Comparison of ENCODE assay signal across 8 cellular contexts in the genomic region with DNA sequence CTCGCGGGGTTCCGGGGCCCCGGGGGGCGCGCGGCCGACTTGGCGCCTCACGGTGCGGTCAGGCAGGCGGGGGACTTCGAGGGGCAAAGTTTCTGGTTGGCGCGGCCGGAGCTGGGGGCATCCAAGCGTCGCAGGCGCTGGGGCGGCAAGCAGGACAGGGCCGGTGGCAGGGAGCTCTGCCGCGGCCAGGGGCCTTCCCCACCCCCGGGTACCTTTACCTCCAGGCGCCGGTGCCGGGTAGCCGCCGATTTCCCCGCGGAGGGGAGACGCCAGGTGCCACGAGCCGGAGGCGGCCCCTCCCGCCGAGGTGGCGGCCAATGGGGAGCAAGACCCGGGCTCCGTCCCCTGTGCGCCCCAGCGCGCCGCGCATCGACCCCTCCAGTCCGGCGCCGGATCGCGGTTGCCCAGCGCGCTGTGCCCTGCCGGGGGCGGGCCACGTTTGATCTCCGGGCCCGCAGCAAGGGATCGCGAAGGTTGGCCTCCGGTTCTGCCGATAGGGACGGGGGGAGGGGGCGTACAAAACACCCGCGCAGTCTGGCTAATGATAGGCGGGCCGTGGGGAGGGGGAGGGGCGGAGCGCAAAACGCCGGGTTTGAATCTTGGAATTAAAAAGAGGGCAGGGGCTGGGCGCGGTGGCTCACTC. TPM values are rescaled to one million over a fixed set of nuclear protein-coding genes. Genes with fewer than 3 reads are reported as not detected.
A peak's percentile ranks its signal among the peaks of the same experiment; 100 is the strongest.
DNase-seq lines count a peak whose midpoint lies in the region; ATAC-seq and TF ChIP-seq lines count a peak whose summit lies in the region.

TSS of gene ST8SIA5 (minus strand) at position 495 of the 643 bp plus-strand sequence. CDS start 545 bp downstream, outside the sequence.

- H3K4me3 Mint-ChIP-seq in activated T-cell treated with anti-CD3 and anti-CD28 coated beads, Interleukin-2, amount 50 U/mL, for 72 hours, result peak within 1 kb of the TSS; percentile 77 to 80

- H3K4me1 ChIP-seq in iPS-15b (ENCODE audit: control insufficient read depth, insufficient read depth, low read length), result no peaks in the 10 kb centered on the region
- peaks cover 0 to 23% (median 18%) of the 10 kb centered on the region in 4 donors for H3K4me1 ChIP-seq in tibial artery

- H3K4me3 ChIP-seq in iPS-15b (ENCODE audit: low read depth, low read length) (peak within 1 kb of the TSS; percentile 43), tibial artery (peak within 1 kb of the TSS; percentile 16 to 35)

- peaks cover 57% of the 10 kb centered on the region for H3K27me3 ChIP-seq in iPS-15b (ENCODE audit: control insufficient read depth, insufficient read depth, low read length)
- H3K27me3 ChIP-seq in tibial artery, result peaks cover 0 to 60% of the 10 kb centered on the region in 2 donors

- intact Hi-C loops in tibial artery (cut with DNase I; ENCODE audit: low total_unique reads), result no loop called here

- H3K27me3 Mint-ChIP-seq in activated T-cell treated with anti-CD3 and anti-CD28 coated beads, Interleukin-2, amount 50 U/mL, for 72 hours (ENCODE audit: low read depth), result peaks cover 87% of the 10 kb centered on the region

- no peaks in the 10 kb centered on the region for H3K36me3 ChIP-seq in iPS-15b (ENCODE audit: control insufficient read depth, insufficient read depth, low read length)
- no peaks in the 10 kb centered on the region for H3K36me3 ChIP-seq in tibial artery

- H3K9ac ChIP-seq in iPS-15b (ENCODE audit: low read depth, low read length), result no peak within 1 kb of the TSS

- peaks cover 26% of the 10 kb centered on the region for H3K4me1 Mint-ChIP-seq in activated T-cell treated with anti-CD3 and anti-CD28 coated beads, Interleukin-2, amount 50 U/mL, for 72 hours (ENCODE audit: low read depth)

- peak; percentile 94 for DNase-seq in COR-L47 (lab: John Stamatoyannopoulos, UW)
- DNase-seq in activated T-cell treated with anti-CD3 and anti-CD28 coated beads, Interleukin-2, amount 50 U/mL, for 72 hours, result peak; percentile 7 to 12
- DNase-seq in tibial artery, result no peak

- no peak within 1 kb of the TSS for H3K27ac Mint-ChIP-seq in activated T-cell treated with anti-CD3 and anti-CD28 coated beads, Interleukin-2, amount 50 U/mL, for 72 hours

- no peaks in the 10 kb centered on the region for H3K9me3 ChIP-seq in iPS-15b (ENCODE audit: control insufficient read depth, insufficient read depth, low read length)
- H3K9me3 ChIP-seq in tibial artery, result no peaks in the 10 kb centered on the region

- ATAC-seq in HG03460 (IDR thresholded peaks at IDR 0.05; ENCODE audit: unreplicated experiment), result peak; percentile 39
- ATAC-seq in activated T-cell treated with anti-CD3 and anti-CD28 coated beads, Interleukin-2, amount 50 U/mL, for 72 hours (replicated peaks in 1 of 2), result peak; percentile 33 to 51
- no peak for ATAC-seq in GM18511 (IDR thresholded peaks at IDR 0.05; ENCODE audit: unreplicated experiment)
- ATAC-seq in GM21619 (IDR thresholded peaks at IDR 0.05; ENCODE audit: unreplicated experiment), result no peak
- ATAC-seq in GM18502 (IDR thresholded peaks at IDR 0.05; ENCODE audit: poor library complexity, unreplicated experiment), result no peak

- no peaks in the 10 kb centered on the region for H3K9me3 Mint-ChIP-seq in activated T-cell treated with anti-CD3 and anti-CD28 coated beads, Interleukin-2, amount 50 U/mL, for 72 hours

- H3K36me3 Mint-ChIP-seq in activated T-cell treated with anti-CD3 and anti-CD28 coated beads, Interleukin-2, amount 50 U/mL, for 72 hours (ENCODE audit: insufficient read depth in 2 of 2), result no peaks in the 10 kb centered on the region

- no peak for TF ChIP-seq CTCF in tibial artery (IDR thresholded peaks at IDR 0.05)

- H3K27ac ChIP-seq in tibial artery, result no peak within 1 kb of the TSS

RNA-seq across cellular contexts. Expression of gene ST8SIA5, which starts in this region (rescaled TPM):
- under 1 TPM in 1 of 2 donors, not detected in 1; 0.09 TPM for total RNA-seq in activated T-cell treated with anti-CD3 and anti-CD28 coated beads, Interleukin-2, amount 50 U/mL, for 72 hours

Comparison
In these comparisons a context has a peak if more than half of its experiments do, and no peak if none do; other contexts are left out.
1. Peak in DNase-seq and ATAC-seq in activated T-cell treated with anti-CD3 and anti-CD28 coated beads, Interleukin-2, amount 50 U/mL, for 72 hours; RNA of the gene not detected or under 1 TPM.